In genomic region chr15:59996498-59997041, GRCh38 we compare ENCODE assay signal across 9 cellular contexts. TPM values are rescaled to one million over a fixed set of nuclear protein-coding genes. Genes with fewer than 3 reads are reported as not detected.
DNase-seq lines count a peak whose midpoint lies in the region; ATAC-seq and TF ChIP-seq lines count a peak whose summit lies in the region.
"Had no signal": no experiment of that assay in that cellular context is flagged by ENCODE, and none has a peak within 500 bp of the region (broad histone marks: within the 10 kb centered on the region; RNA-seq: fewer than 3 reads in every experiment).

No MANE protein-coding gene starts in this region.

- H3K9ac ChIP-seq in HUES64 (ENCODE audit: low read depth, low read length) = peak overlapping the region; percentile 64
- no peak overlapping the region for H3K9ac ChIP-seq in neural progenitor cell

- H3K9me3 ChIP-seq in DOHH2 (ENCODE audit: control insufficient read depth, insufficient read depth, low read length) = no peaks in the 10 kb centered on the region
- H3K9me3 ChIP-seq in HUES64 (ENCODE audit: insufficient read depth, low read depth, low read length) = no peaks in the 10 kb centered on the region
- no peaks in the 10 kb centered on the region for H3K9me3 ChIP-seq in neural progenitor cell (ENCODE audit: low read depth)

- H3K4me1 ChIP-seq in DOHH2 (ENCODE audit: control insufficient read depth, low read length) (no peaks in the 10 kb centered on the region), HUES64 (ENCODE audit: insufficient read depth, low read length) (peaks cover 51% of the 10 kb centered on the region), neural progenitor cell (peaks cover 75% of the 10 kb centered on the region)

- peaks cover 75% of the 10 kb centered on the region for H3K4me1 Mint-ChIP-seq in neural progenitor cell

- no peaks in the 10 kb centered on the region for H3K36me3 Mint-ChIP-seq in neural progenitor cell

- H3F3A ChIP-seq in DOHH2 (ENCODE audit: control insufficient read depth, insufficient read depth) (no peaks in the 10 kb centered on the region), neural progenitor cell (ENCODE audit: low read depth) (peaks cover 74% of the 10 kb centered on the region)

- no peak overlapping the region for H3K27ac ChIP-seq in DOHH2 (ENCODE audit: low read depth, low read length)
- peak overlapping the region; percentile 84; the same call in 1 of the 2 replicates for H3K27ac ChIP-seq in HUES64 (ENCODE audit: low read depth, low read length)
- H3K27ac ChIP-seq in coronary artery = no peak overlapping the region
- no peak overlapping the region for H3K27ac ChIP-seq in neural progenitor cell

- H3K4me2 ChIP-seq in DOHH2 (ENCODE audit: low read length) (peak overlapping the region; percentile 27; the same call in 1 of the 2 replicates), neural progenitor cell (peak overlapping the region; percentile 97)

- peak overlapping the region; percentile 85 for H3K27ac Mint-ChIP-seq in neural progenitor cell

- H4K20me1 ChIP-seq in DOHH2 (ENCODE audit: control insufficient read depth, insufficient read depth, low read depth, low read length) (no peaks in the 10 kb centered on the region), neural progenitor cell (ENCODE audit: low read depth) (peaks cover 70% of the 10 kb centered on the region)

- no peaks in the 10 kb centered on the region for H3K36me3 ChIP-seq in DOHH2 (ENCODE audit: control insufficient read depth, low read length)
- no peaks in the 10 kb centered on the region for H3K36me3 ChIP-seq in HUES64 (ENCODE audit: insufficient read depth, low read length)
- H3K36me3 ChIP-seq in neural progenitor cell = no peaks in the 10 kb centered on the region

- no peaks in the 10 kb centered on the region for H3K9me2 ChIP-seq in DOHH2 (replicated peaks; ENCODE audit: control insufficient read depth, low read length)

- intact Hi-C loops in posterior cingulate gyrus (cut with DNase I) = no loop called here

- H3K4me3 ChIP-seq in DOHH2 (ENCODE audit: low read length) (no peak overlapping the region), HUES64 (ENCODE audit: low read length) (peak overlapping the region; percentile 62), coronary artery (peak overlapping the region; percentile 52), neural progenitor cell (peak overlapping the region; percentile 47)

- no peak for TF ChIP-seq CTCF in DOHH2 (IDR thresholded peaks at IDR 0.05; ENCODE audit: low read depth, low read length, poor library complexity, severe bottlenecking)
- no peak for TF ChIP-seq CTCF in coronary artery (IDR thresholded peaks at IDR 0.05)
- no peak for TF ChIP-seq CTCF in neural progenitor cell (IDR thresholded peaks at IDR 0.05)

- WGBS in HUES64 = 2% methylated on average over 25 of the region's 25 CpGs

- no peaks in the 10 kb centered on the region for H3K79me2 ChIP-seq in DOHH2 (ENCODE audit: control insufficient read depth, low read length)
- H3K79me2 ChIP-seq in neural progenitor cell (ENCODE audit: low read depth) = peaks cover 16% of the 10 kb centered on the region

- no peaks in the 10 kb centered on the region for H3K9me3 Mint-ChIP-seq in neural progenitor cell

- H2AFZ ChIP-seq in neural progenitor cell (replicated peaks) = no peak overlapping the region

- peak overlapping the region; percentile 80 for H3K4me3 Mint-ChIP-seq in neural progenitor cell

- DNase-seq in coronary artery (ENCODE audit: low spot score) (no peak), neural progenitor cell (ENCODE audit: low spot score) (no peak), posterior cingulate gyrus (no peak)

- peaks cover 35% of the 10 kb centered on the region for H3K27me3 ChIP-seq in DOHH2 (ENCODE audit: control insufficient read depth, low read length)
- peaks cover 73% of the 10 kb centered on the region for H3K27me3 ChIP-seq in HUES64 (ENCODE audit: insufficient read depth, low read length)
- peaks cover 74% of the 10 kb centered on the region for H3K27me3 ChIP-seq in neural progenitor cell

- peaks cover 48% of the 10 kb centered on the region for H3K27me3 Mint-ChIP-seq in neural progenitor cell (ENCODE audit: insufficient read depth, low read depth)

- ATAC-seq in GM19395 (IDR thresholded peaks at IDR 0.05; ENCODE audit: unreplicated experiment) = no peak
- no peak for ATAC-seq in HG02884 (IDR thresholded peaks at IDR 0.05; ENCODE audit: unreplicated experiment)

RNA-seq across cellular contexts. Expression of gene FOXB1, which starts 7.5 kb away (rescaled TPM):
- polyA plus RNA-seq in HUES64 (2013, experiment 1 of 2) = 16.4 TPM
- 23.1 TPM for polyA plus RNA-seq in HUES64 (2013, experiment 2 of 2)
- total RNA-seq in neural progenitor cell (ENCODE audit: low replicate concordance) = 7.3 and 9.6 TPM in 2 replicates
- total RNA-seq: LHCN-M2, OCI-LY7 had no signal
